ENCODE assay signal across 8 cellular contexts in the genomic region with DNA sequence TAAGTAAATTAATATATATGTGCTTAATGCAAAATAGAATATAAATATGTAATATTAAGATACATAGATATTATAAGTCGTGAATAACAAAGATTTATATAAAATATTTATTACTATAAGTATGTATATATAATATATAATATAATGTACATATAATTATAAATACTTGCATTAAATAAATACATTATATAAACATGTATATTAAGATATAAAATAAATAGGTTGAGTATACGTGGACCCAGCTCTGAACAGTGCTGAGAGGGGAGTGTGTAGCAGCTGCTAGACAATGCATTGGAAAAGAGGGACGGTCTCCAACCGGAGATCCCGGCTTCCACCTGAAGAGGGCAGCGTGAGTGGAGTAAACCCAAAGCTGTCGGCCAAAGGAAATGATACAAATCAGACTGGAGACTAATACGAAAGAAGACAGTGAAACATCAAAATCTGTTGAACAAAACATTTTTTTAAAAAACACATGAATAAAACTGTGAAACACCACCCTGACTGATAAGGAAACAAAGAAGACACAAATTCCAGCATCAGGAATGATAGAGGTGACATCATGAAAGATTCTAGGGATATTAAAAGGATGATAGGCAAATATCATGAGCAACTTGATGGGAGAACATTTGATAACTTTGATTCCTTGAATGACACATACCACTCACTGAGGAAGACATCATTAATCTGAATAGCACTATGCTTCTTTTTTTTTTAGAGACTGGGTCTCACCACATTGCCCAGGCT.
A peak's percentile ranks its signal among the peaks of the same experiment; 100 is the strongest.
DNase-seq lines count a peak whose midpoint lies in the region; ATAC-seq and TF ChIP-seq lines count a peak whose summit lies in the region.

No MANE protein-coding gene starts in this region.

- peak; percentile 85 to 87 (median 86) for ATAC-seq in psoas muscle
- ATAC-seq in HG03342 (IDR thresholded peaks at IDR 0.05; ENCODE audit: unreplicated experiment) = no peak
- no peak for ATAC-seq in HG02981 (IDR thresholded peaks at IDR 0.05; ENCODE audit: unreplicated experiment)

- 13 to 20% (median 15%) methylated on average over 8 of the region's 8 CpGs for WGBS in psoas muscle, 3 donors

- H3K27me3 ChIP-seq in DOHH2 (ENCODE audit: control insufficient read depth, low read length) = no peaks in the 10 kb centered on the region
- no peaks in the 10 kb centered on the region for H3K27me3 ChIP-seq in MM.1S (replicated peaks; ENCODE audit: insufficient read depth, low read length)
- no peaks in the 10 kb centered on the region for H3K27me3 ChIP-seq in psoas muscle (ENCODE audit: insufficient read depth in 3 of 3, low read length in 2 of 3)

- H4K20me1 ChIP-seq in DOHH2 (ENCODE audit: control insufficient read depth, insufficient read depth, low read depth, low read length) = no peaks in the 10 kb centered on the region
- H4K20me1 ChIP-seq in MM.1S (ENCODE audit: insufficient read depth, low read length) = no peaks in the 10 kb centered on the region

- H3K4me1 Mint-ChIP-seq in glutamatergic neuron (ENCODE audit: low read depth, unreplicated experiment) = no peaks in the 10 kb centered on the region

- peaks cover 7% of the 10 kb centered on the region; the same call in 1 of the 2 replicates for H3F3A ChIP-seq in DOHH2 (ENCODE audit: control insufficient read depth, insufficient read depth)
- no peaks in the 10 kb centered on the region for H3F3A ChIP-seq in MM.1S (ENCODE audit: insufficient read depth, low read length)

- H3K27ac ChIP-seq in DOHH2 (ENCODE audit: low read depth, low read length) (no peak overlapping the region), MM.1S (ENCODE audit: low read length) (no peak overlapping the region), psoas muscle (no peak overlapping the region)

- H3K36me3 ChIP-seq in DOHH2 (ENCODE audit: control insufficient read depth, low read length) (peaks cover 11% of the 10 kb centered on the region; the same call in 1 of the 2 replicates), MM.1S (replicated peaks; ENCODE audit: insufficient read depth, low read length) (no peaks in the 10 kb centered on the region), psoas muscle (ENCODE audit: insufficient read depth in 1 of 2, low read depth in 1 of 2) (no peaks in the 10 kb centered on the region)

- H3K9me2 ChIP-seq in DOHH2 (replicated peaks; ENCODE audit: control insufficient read depth, low read length) (no peaks in the 10 kb centered on the region), MM.1S (replicated peaks; ENCODE audit: insufficient read depth, low read length) (no peaks in the 10 kb centered on the region)

- H3K4me1 ChIP-seq in DOHH2 (ENCODE audit: control insufficient read depth, low read length) = peaks cover 7% of the 10 kb centered on the region
- H3K4me1 ChIP-seq in MM.1S (ENCODE audit: low read length) = peaks cover 4% of the 10 kb centered on the region
- no peaks in the 10 kb centered on the region for H3K4me1 ChIP-seq in psoas muscle

- TF ChIP-seq CTCF in DOHH2 (IDR thresholded peaks at IDR 0.05; ENCODE audit: low read depth, low read length, poor library complexity, severe bottlenecking) (peak; percentile 73), MM.1S (IDR thresholded peaks at IDR 0.05; ENCODE audit: low read length) (peak; percentile 62), glutamatergic neuron (IDR thresholded peaks at IDR 0.05; ENCODE audit: partially characterized antibody, unreplicated experiment) (peak; percentile 74), psoas muscle (IDR thresholded peaks at IDR 0.05) (peak; percentile 80)

- H3K79me2 ChIP-seq in DOHH2 (ENCODE audit: control insufficient read depth, low read length) (no peaks in the 10 kb centered on the region), MM.1S (ENCODE audit: low read length) (no peaks in the 10 kb centered on the region)

- DNase-seq in MM.1S (peak; percentile 54), SK-N-DZ (ENCODE audit: low spot score) (peak; percentile 70), glutamatergic neuron (peak; percentile 89), psoas muscle (peak; percentile 70 to 82)
- DNase-seq in activated naive CD4-positive, alpha-beta T cell treated with anti-CD3 and anti-CD28 coated beads, Interleukin-2, amount 50 U/mL, for 16 hours = peak; percentile 64

- H3K4me3 Mint-ChIP-seq in glutamatergic neuron (ENCODE audit: unreplicated experiment) = no peak overlapping the region

- H3K4me3 ChIP-seq in DOHH2 (ENCODE audit: low read length) (no peak overlapping the region), MM.1S (ENCODE audit: low read length) (no peak overlapping the region), psoas muscle (no peak overlapping the region)

- H3K4me2 ChIP-seq in DOHH2 (ENCODE audit: low read length) = no peak overlapping the region
- H3K4me2 ChIP-seq in MM.1S (ENCODE audit: low read depth, low read length) = 0 out of 2 replicates have a peak overlapping the region, but pooled peaks have one; percentile 4

- no peaks in the 10 kb centered on the region for H3K9me3 ChIP-seq in DOHH2 (ENCODE audit: control insufficient read depth, insufficient read depth, low read length)
- H3K9me3 ChIP-seq in MM.1S (replicated peaks; ENCODE audit: insufficient read depth, low read length) = no peaks in the 10 kb centered on the region
- H3K9me3 ChIP-seq in psoas muscle = no peaks in the 10 kb centered on the region

- H3K9me3 Mint-ChIP-seq in glutamatergic neuron (ENCODE audit: unreplicated experiment) = peaks cover 6% of the 10 kb centered on the region

- H3K27ac Mint-ChIP-seq in glutamatergic neuron (ENCODE audit: unreplicated experiment) = no peak overlapping the region

- peaks cover 21% of the 10 kb centered on the region for H3K36me3 Mint-ChIP-seq in glutamatergic neuron (ENCODE audit: unreplicated experiment)

- H3K9ac ChIP-seq in MM.1S (ENCODE audit: low read length) = no peak overlapping the region

- H3K27me3 Mint-ChIP-seq in glutamatergic neuron (ENCODE audit: unreplicated experiment) = no peaks in the 10 kb centered on the region

- no peak overlapping the region for H2AFZ ChIP-seq in MM.1S (ENCODE audit: low read length)

- intact Hi-C loops in psoas muscle (cut with DNase I) = loop anchor here (5.0 to 10.0 kb wide), 2 partner anchors 109 to 116 kb away; no protein-coding TSS in a partner anchor

Comparison
In these comparisons a context has a peak if more than half of its experiments do, and no peak if none do; other contexts are left out.
1. ATAC-seq: peak in psoas muscle (4 of 4); none in HG03342 (single experiment) and HG02981 (single experiment).
2. Peak in every context shown above with its lines, with median percentiles within 50 percentile points of each other: CTCF ChIP-seq and DNase-seq.